Comparison of ENCODE assay signal across 9 cellular contexts in the genomic region with DNA sequence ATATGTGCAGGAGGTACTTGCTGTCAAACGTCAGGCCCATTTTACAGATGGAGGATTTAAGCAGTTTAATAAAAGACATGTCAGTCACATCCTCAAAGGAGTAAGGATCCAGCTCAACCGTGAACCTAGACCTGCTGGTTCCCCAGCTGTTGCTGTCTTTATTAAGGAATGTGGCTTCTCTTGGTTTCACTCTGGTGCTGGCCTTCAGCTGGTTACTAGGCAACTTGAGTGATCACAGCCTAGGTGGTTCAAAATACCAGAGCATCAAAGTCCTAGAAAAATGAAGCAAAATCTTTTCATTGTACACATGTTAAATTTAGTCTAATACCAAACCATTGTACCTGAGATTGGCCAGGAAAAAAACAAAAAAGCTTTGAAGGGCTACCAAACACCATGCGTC. TPM values are rescaled to one million over a fixed set of nuclear protein-coding genes. Genes with fewer than 3 reads are reported as not detected.
DNase-seq lines count a peak whose midpoint lies in the region; ATAC-seq and TF ChIP-seq lines count a peak whose summit lies in the region.
"Had no signal": no experiment of that assay in that cellular context is flagged by ENCODE, and none has a peak within 500 bp of the region (broad histone marks: within the 10 kb centered on the region; RNA-seq: fewer than 3 reads in every experiment).

No MANE protein-coding gene starts in this region.

- H3K4me3 ChIP-seq in GM12865 (ENCODE audit: low read depth, low read length), result no peak overlapping the region
- peak overlapping the region; percentile 55 for H3K4me3 ChIP-seq in naive thymus-derived CD4-positive, alpha-beta T cell (ENCODE audit: low read length)

- no peak for TF ChIP-seq CTCF in GM12865 (IDR thresholded peaks at IDR 0.05; ENCODE audit: insufficient read depth, low read depth, low read length, missing control alignments)

- H3K27ac Mint-ChIP-seq in T-helper 17 cell, result peak overlapping the region; percentile 83
- peak overlapping the region; percentile 82 to 96 (median 89) for H3K27ac Mint-ChIP-seq in naive thymus-derived CD4-positive, alpha-beta T cell

- no peaks in the 10 kb centered on the region for H3K4me1 ChIP-seq in naive thymus-derived CD4-positive, alpha-beta T cell (ENCODE audit: control insufficient read depth in 2 of 2, insufficient read depth in 2 of 2, low read length in 2 of 2)

- ATAC-seq in GM21737 (IDR thresholded peaks at IDR 0.05; ENCODE audit: unreplicated experiment), result peak; percentile 31
- ATAC-seq in T-helper 17 cell, result peak; percentile 42
- ATAC-seq in naive thymus-derived CD4-positive, alpha-beta T cell, result no peak
- no peak for ATAC-seq in HG03565 (IDR thresholded peaks at IDR 0.05; ENCODE audit: unreplicated experiment)

- H3K4me3 Mint-ChIP-seq in T-helper 17 cell, result peak overlapping the region; percentile 81
- H3K4me3 Mint-ChIP-seq in naive thymus-derived CD4-positive, alpha-beta T cell, result peak overlapping the region; percentile 34 to 89 (median 84)

- H3K36me3 ChIP-seq in naive thymus-derived CD4-positive, alpha-beta T cell (ENCODE audit: control insufficient read depth in 2 of 3, insufficient read depth in 3 of 3, low read length in 3 of 3), result no peaks in the 10 kb centered on the region

- DNase-seq in GM12865 (ENCODE audit: low read depth), result peak; percentile 5
- DNase-seq in T-helper 17 cell, result no peak
- peak in 4 of 9 donors; percentile 0 to 3 (median 2) for DNase-seq in naive thymus-derived CD4-positive, alpha-beta T cell
- no peak for DNase-seq in NCI-H69 (lab: John Stamatoyannopoulos, UW)
- DNase-seq in OCI-M2 (lab: John Stamatoyannopoulos, UW; ENCODE audit: unreplicated experiment), result no peak
- DNase-seq in ecto neural progenitor cell (ENCODE audit: low spot score), result no peak

- H3K36me3 Mint-ChIP-seq in T-helper 17 cell (ENCODE audit: low read depth), result no peaks in the 10 kb centered on the region
- no peaks in the 10 kb centered on the region for H3K36me3 Mint-ChIP-seq in naive thymus-derived CD4-positive, alpha-beta T cell

- CTCF ChIA-PET in naive thymus-derived CD4-positive, alpha-beta T cell (lab: Charles Lee), result no interaction called here

- peak overlapping the region; percentile 49 for H3K27ac ChIP-seq in naive thymus-derived CD4-positive, alpha-beta T cell (ENCODE audit: low read depth, low read length)

- H3K9me3 ChIP-seq in T-helper 17 cell (ENCODE audit: control insufficient read depth, low read length, poor library complexity, severe bottlenecking), result no peaks in the 10 kb centered on the region
- H3K9me3 ChIP-seq in naive thymus-derived CD4-positive, alpha-beta T cell (ENCODE audit: control insufficient read depth in 2 of 3, low read length in 3 of 3), result no peaks in the 10 kb centered on the region

- no peaks in the 10 kb centered on the region for H3K27me3 Mint-ChIP-seq in T-helper 17 cell
- H3K27me3 Mint-ChIP-seq in naive thymus-derived CD4-positive, alpha-beta T cell, result no peaks in the 10 kb centered on the region

- intact Hi-C loops in naive thymus-derived CD4-positive, alpha-beta T cell (cut with micrococcal nuclease), result loop anchor here (5.0 to 10.0 kb wide), 4 partner anchors 376 to 842 kb away; a partner anchor contains a TSS

- POLR2A ChIA-PET in naive thymus-derived CD4-positive, alpha-beta T cell (lab: Charles Lee), result no interaction called here

- H3K4me1 Mint-ChIP-seq in T-helper 17 cell, result peaks cover 9% of the 10 kb centered on the region
- peaks cover 5 to 24% (median 21%) of the 10 kb centered on the region in 7 donors for H3K4me1 Mint-ChIP-seq in naive thymus-derived CD4-positive, alpha-beta T cell

- H3K9me3 Mint-ChIP-seq in naive thymus-derived CD4-positive, alpha-beta T cell, result no peaks in the 10 kb centered on the region

- H3K27me3 ChIP-seq in naive thymus-derived CD4-positive, alpha-beta T cell (ENCODE audit: control insufficient read depth in 2 of 2, insufficient read depth in 2 of 2, low read length in 2 of 2), result no peaks in the 10 kb centered on the region

RNA-seq across cellular contexts. Expression of a gene that starts 32.7 kb away (rescaled TPM):
- not detected for total RNA-seq in T-helper 17 cell
- not detected for total RNA-seq in naive thymus-derived CD4-positive, alpha-beta T cell
- not detected for polyA plus RNA-seq in naive thymus-derived CD4-positive, alpha-beta T cell
- total RNA-seq: myocyte had no signal

Comparison
In these comparisons a context has a peak if more than half of its experiments do, and no peak if none do; other contexts are left out.
1. ATAC-seq: peak in GM21737 (single experiment) and T-helper 17 cell (single experiment); none in naive thymus-derived CD4-positive, alpha-beta T cell (single experiment) and HG03565 (single experiment).